1 cellular context compared by ENCODE assay signal in the genomic region with DNA sequence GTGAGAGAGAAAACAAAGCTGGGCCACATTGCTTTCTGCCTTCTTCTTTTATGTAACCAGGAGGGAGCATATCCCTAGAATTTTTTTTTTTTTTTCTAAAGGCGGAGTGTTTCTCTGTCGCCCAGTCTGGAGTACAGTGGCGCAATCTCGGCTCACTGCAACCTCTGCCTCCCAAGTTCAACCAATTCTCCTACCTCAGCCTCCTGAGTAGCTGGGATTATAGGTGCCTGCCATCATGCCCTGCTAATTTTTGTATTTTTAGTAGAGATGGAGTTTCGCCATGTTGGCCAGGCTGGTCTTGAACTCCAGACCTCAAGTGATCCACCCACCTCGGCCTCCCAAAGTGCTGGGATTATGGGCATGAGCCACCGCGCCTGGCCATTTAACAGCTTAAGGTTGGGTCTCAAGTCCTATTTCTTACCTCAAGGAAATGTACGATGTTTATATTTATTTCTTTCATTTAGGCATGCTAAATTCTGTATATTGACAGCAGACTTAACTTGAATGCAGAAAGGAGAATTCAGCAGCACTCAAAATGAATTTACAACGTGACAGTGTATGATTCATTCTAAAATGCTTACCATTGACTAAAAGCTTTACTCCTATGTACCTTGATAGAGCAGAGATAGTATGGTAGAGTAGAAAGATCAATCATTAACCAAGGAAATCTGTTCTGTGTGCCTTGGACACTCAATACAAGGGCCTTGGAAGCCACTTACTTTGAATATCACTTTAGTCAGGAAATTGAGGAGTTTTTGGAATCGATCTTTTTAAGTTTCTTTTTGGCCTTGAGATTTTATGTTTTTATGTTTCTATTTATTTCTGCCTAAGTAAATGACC.
TF ChIP-seq lines count a peak whose summit lies in the region.

No MANE protein-coding gene starts in this region.

TF ChIP-seq in GM12878, 131 proteins besides CTCF, POLR2A, EP300 and RAD21:
- TF ChIP-seq SRF (IDR thresholded peaks at IDR 0.05; ENCODE audit: low read depth in 2 of 2, low read length in 2 of 2) (no peak), NR2F1 (conservative IDR thresholded peaks at IDR 0.05) (no peak), SKIL (IDR thresholded peaks at IDR 0.05; ENCODE audit: low read depth, poor library complexity, severe bottlenecking) (no peak), STAT3 (IDR thresholded peaks at IDR 0.05; ENCODE audit: low read depth, low read length) (no peak), ZBTB4 (CRISPR knock-in tag; IDR thresholded peaks at IDR 0.05) (no peak), CHD4 (IDR thresholded peaks at IDR 0.05) (no peak)
- TF ChIP-seq, protein P1, sequence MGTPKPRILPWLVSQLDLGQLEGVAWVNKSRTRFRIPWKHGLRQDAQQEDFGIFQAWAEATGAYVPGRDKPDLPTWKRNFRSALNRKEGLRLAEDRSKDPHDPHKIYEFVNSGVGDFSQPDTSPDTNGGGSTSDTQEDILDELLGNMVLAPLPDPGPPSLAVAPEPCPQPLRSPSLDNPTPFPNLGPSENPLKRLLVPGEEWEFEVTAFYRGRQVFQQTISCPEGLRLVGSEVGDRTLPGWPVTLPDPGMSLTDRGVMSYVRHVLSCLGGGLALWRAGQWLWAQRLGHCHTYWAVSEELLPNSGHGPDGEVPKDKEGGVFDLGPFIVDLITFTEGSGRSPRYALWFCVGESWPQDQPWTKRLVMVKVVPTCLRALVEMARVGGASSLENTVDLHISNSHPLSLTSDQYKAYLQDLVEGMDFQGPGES (IDR thresholded peaks at IDR 0.05): no peak
TF ChIP-seq in GM12878: peak in this region for 0.
